In genomic region chr11:93512073-93512475, GRCh38 we compare ENCODE assay signal across 11 cellular contexts. TPM values are rescaled to one million over a fixed set of nuclear protein-coding genes. Genes with fewer than 3 reads are reported as not detected.
DNase-seq lines count a peak whose midpoint lies in the region; ATAC-seq, FAIRE-seq and TF ChIP-seq lines count a peak whose summit lies in the region.
"Had no signal": no experiment of that assay in that cellular context is flagged by ENCODE, and none has a peak within 500 bp of the region (broad histone marks: within the 10 kb centered on the region; RNA-seq: fewer than 3 reads in every experiment).

No MANE protein-coding gene starts in this region.

- H2AFZ ChIP-seq in endothelial cell of umbilical vein (ENCODE audit: low read depth, low read length) (no peak overlapping the region), neural progenitor cell (replicated peaks) (no peak overlapping the region)

- H3K27me3 Mint-ChIP-seq in activated T-cell treated with anti-CD3 and anti-CD28 coated beads, Interleukin-2, amount 50 U/mL, for 24 hours, result no peaks in the 10 kb centered on the region
- H3K27me3 Mint-ChIP-seq in neural progenitor cell (ENCODE audit: insufficient read depth, low read depth), result peaks cover 2% of the 10 kb centered on the region

- H3K36me3 Mint-ChIP-seq in activated T-cell treated with anti-CD3 and anti-CD28 coated beads, Interleukin-2, amount 50 U/mL, for 24 hours (ENCODE audit: low read depth), result no peaks in the 10 kb centered on the region
- peaks cover 13% of the 10 kb centered on the region for H3K36me3 Mint-ChIP-seq in neural progenitor cell

- H3K79me2 ChIP-seq in endothelial cell of umbilical vein (ENCODE audit: control insufficient read depth, insufficient read depth, low read length) (no peaks in the 10 kb centered on the region), neural progenitor cell (ENCODE audit: low read depth) (peaks cover 48% of the 10 kb centered on the region)

- H3K4me2 ChIP-seq in endothelial cell of umbilical vein (ENCODE audit: insufficient read depth, low read length), result no peak overlapping the region
- no peak overlapping the region for H3K4me2 ChIP-seq in neural progenitor cell

- H4K20me1 ChIP-seq in endothelial cell of umbilical vein (replicated peaks; ENCODE audit: control insufficient read depth, extremely low read depth, insufficient read depth, low read length) (no peaks in the 10 kb centered on the region), neural progenitor cell (ENCODE audit: low read depth) (peaks cover 5% of the 10 kb centered on the region)

- H3K9me3 ChIP-seq in endothelial cell of umbilical vein (replicated peaks; ENCODE audit: control insufficient read depth, insufficient read depth, low read length) (no peaks in the 10 kb centered on the region), neural progenitor cell (ENCODE audit: low read depth) (no peaks in the 10 kb centered on the region)
- H3K9me3 ChIP-seq: ovary had no signal

- DNase-seq in activated T-cell treated with anti-CD3 and anti-CD28 coated beads, Interleukin-2, amount 50 U/mL, for 24 hours, result no peak
- DNase-seq in activated T-cell treated with anti-CD3 and anti-CD28 coated beads for 4 hours (no peak), endothelial cell of umbilical vein (ENCODE audit: low read depth, low spot score) (no peak), putamen (ENCODE audit: low spot score) (no peak), DMS153 treated with DMSO at 0.1 percent for 48 hours (lab: John Stamatoyannopoulos, UW; ENCODE audit: unreplicated experiment) (no peak), neural progenitor cell (ENCODE audit: low spot score) (no peak)
- DNase-seq: NCI-H1436, ovary, WERI-Rb-1 had no signal

- POLR2A ChIA-PET in endothelial cell of umbilical vein (lab: Charles Lee), result no interaction called here

- H3K4me1 ChIP-seq in endothelial cell of umbilical vein (ENCODE audit: control insufficient read depth, extremely low read depth, insufficient read depth, low read length) (no peaks in the 10 kb centered on the region), neural progenitor cell (peaks cover 13% of the 10 kb centered on the region)

- no peaks in the 10 kb centered on the region for H3K9me1 ChIP-seq in endothelial cell of umbilical vein (replicated peaks; ENCODE audit: control insufficient read depth, extremely low read depth, insufficient read depth, low read length)

- H3K9ac ChIP-seq in endothelial cell of umbilical vein (replicated peaks; ENCODE audit: extremely low read depth, insufficient read depth, low read length), result no peak overlapping the region
- H3K9ac ChIP-seq in neural progenitor cell, result no peak overlapping the region

- peaks cover 15% of the 10 kb centered on the region for H3K4me1 Mint-ChIP-seq in activated T-cell treated with anti-CD3 and anti-CD28 coated beads, Interleukin-2, amount 50 U/mL, for 24 hours (ENCODE audit: low read depth)
- H3K4me1 Mint-ChIP-seq in neural progenitor cell, result peaks cover 3% of the 10 kb centered on the region

- ATAC-seq in GM21576 (IDR thresholded peaks at IDR 0.05; ENCODE audit: unreplicated experiment), result peak; percentile 83
- peak; percentile 75 for ATAC-seq in HG03139 (IDR thresholded peaks at IDR 0.05; ENCODE audit: unreplicated experiment)

- BruUV-seq in endothelial cell of umbilical vein (replicated peaks; lab: Mats Ljungman, UMichigan), result no TSS peak

- no peak overlapping the region for H3K4me3 Mint-ChIP-seq in activated T-cell treated with anti-CD3 and anti-CD28 coated beads, Interleukin-2, amount 50 U/mL, for 24 hours
- no peak overlapping the region for H3K4me3 Mint-ChIP-seq in neural progenitor cell

- no peak overlapping the region for H3K27ac ChIP-seq in endothelial cell of umbilical vein (ENCODE audit: insufficient read depth, low read depth, low read length)
- no peak overlapping the region for H3K27ac ChIP-seq in neural progenitor cell
- H3K27ac ChIP-seq: ovary, WERI-Rb-1 had no signal

- no peak for TF ChIP-seq POLR2A in endothelial cell of umbilical vein (IDR thresholded peaks at IDR 0.05; ENCODE audit: low read depth, low read length)

- H3K36me3 ChIP-seq in endothelial cell of umbilical vein (ENCODE audit: control insufficient read depth in 2 of 2, extremely low read depth in 1 of 2, insufficient read depth in 2 of 2, low read length in 2 of 2) (no peaks in the 10 kb centered on the region), neural progenitor cell (no peaks in the 10 kb centered on the region)
- H3K36me3 ChIP-seq: ovary, WERI-Rb-1 had no signal

- intact Hi-C loops in endothelial cell of umbilical vein (cut with micrococcal nuclease), result no loop called here

- dilution Hi-C loops in endothelial cell of umbilical vein (cut with MboI; ENCODE audit: extremely low pct_ligation_motif_present, low sequenced_read_pairs), result no loop called here

- peaks cover 3% of the 10 kb centered on the region for H3K9me3 Mint-ChIP-seq in activated T-cell treated with anti-CD3 and anti-CD28 coated beads, Interleukin-2, amount 50 U/mL, for 24 hours
- peaks cover 12% of the 10 kb centered on the region for H3K9me3 Mint-ChIP-seq in neural progenitor cell

- TF ChIP-seq CTCF in endothelial cell of umbilical vein (IDR thresholded peaks at IDR 0.05; ENCODE audit: extremely low read depth in 1 of 2, insufficient read depth in 1 of 2, low read depth in 1 of 2, low read length in 2 of 2) (no peak), neural progenitor cell (IDR thresholded peaks at IDR 0.05) (no peak)

- FAIRE-seq in endothelial cell of umbilical vein (lab: Jason Lieb, UNC), result no peak

- H3K27me3 ChIP-seq in endothelial cell of umbilical vein (ENCODE audit: control insufficient read depth in 2 of 2, insufficient read depth in 2 of 2, low read length in 2 of 2), result no peaks in the 10 kb centered on the region
- H3K27me3 ChIP-seq in neural progenitor cell, result no peaks in the 10 kb centered on the region
- H3K27me3 ChIP-seq: ovary had no signal

- peak overlapping the region; percentile 64 for H3K27ac Mint-ChIP-seq in activated T-cell treated with anti-CD3 and anti-CD28 coated beads, Interleukin-2, amount 50 U/mL, for 24 hours
- no peak overlapping the region for H3K27ac Mint-ChIP-seq in neural progenitor cell

- CTCF ChIA-PET in endothelial cell of umbilical vein (lab: Charles Lee), result no interaction called here

- no peak overlapping the region for H3K4me3 ChIP-seq in endothelial cell of umbilical vein (replicated peaks in 1 of 3; ENCODE audit: insufficient read depth in 1 of 3, low read depth in 1 of 3, low read length in 3 of 3)
- no peak overlapping the region for H3K4me3 ChIP-seq in neural progenitor cell
- H3K4me3 ChIP-seq: ovary had no signal

- H3F3A ChIP-seq in neural progenitor cell (ENCODE audit: low read depth), result no peaks in the 10 kb centered on the region

TF ChIP-seq in endothelial cell of umbilical vein, 7 proteins besides CTCF, POLR2A, EP300 and RAD21:
- TF ChIP-seq FOS (IDR thresholded peaks at IDR 0.05; ENCODE audit: borderline replicate concordance, insufficient read depth, low read length) (no peak), GATA2 (IDR thresholded peaks at IDR 0.05; ENCODE audit: insufficient read depth, insufficient read length, low read depth, low read length) (no peak), JUN (IDR thresholded peaks at IDR 0.05; ENCODE audit: borderline replicate concordance, insufficient read depth, insufficient read length, low read depth) (peak; percentile 2)

RNA-seq across cellular contexts. Expression of gene SMCO4, which starts 31.1 kb away (rescaled TPM):
- total RNA-seq in endothelial cell of umbilical vein (19.9 and 21.3 TPM in 2 replicates), neural progenitor cell (ENCODE audit: low replicate concordance) (27.8 and 35.1 TPM in 2 replicates)
- 14.0 and 16.0 TPM in 2 replicates for polyA plus RNA-seq in endothelial cell of umbilical vein
- polyA plus RNA-seq in endothelial cell of umbilical vein (2011; cell fraction: cytosol; rRNA removed), result 13.8 and 19.6 TPM in 2 replicates
- 6.4 and 9.6 TPM in 2 replicates for polyA plus RNA-seq in endothelial cell of umbilical vein (2011; cell fraction: nucleus; rRNA removed)
- polyA plus RNA-seq in endothelial cell of umbilical vein (2012), result 19.9 and 22.0 TPM in 2 replicates
- polyA minus RNA-seq in endothelial cell of umbilical vein, result 4.9 and 9.2 TPM in 2 replicates
- 12.0 TPM for polyA minus RNA-seq in endothelial cell of umbilical vein (2011; cell fraction: cytosol; rRNA and poly(A)+ RNA removed)
- 1.1 and 3.9 TPM in 2 replicates for polyA minus RNA-seq in endothelial cell of umbilical vein (2011; cell fraction: nucleus; rRNA and poly(A)+ RNA removed)
